13 cellular contexts compared by ENCODE assay signal in the genomic region with DNA sequence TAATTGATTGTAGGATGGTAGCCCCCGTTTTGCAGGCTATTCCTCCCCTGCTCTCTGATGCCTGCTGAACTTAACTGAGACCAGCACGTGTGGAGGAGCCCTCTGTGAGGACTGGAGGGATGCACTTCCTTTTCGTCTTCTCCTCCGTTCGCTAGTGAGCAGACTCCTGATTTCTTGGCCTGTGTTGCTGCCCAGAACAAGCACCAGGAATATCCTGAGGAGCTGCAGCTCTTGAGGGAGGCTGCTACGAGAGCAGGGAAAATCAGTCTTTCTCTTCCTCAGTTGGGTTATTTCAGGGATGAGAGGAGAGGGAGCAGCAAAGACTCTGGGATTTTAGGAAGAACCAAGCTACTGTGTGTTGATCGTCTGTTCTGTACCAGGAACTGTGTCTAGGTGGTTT.
DNase-seq lines count a peak whose midpoint lies in the region; ATAC-seq and TF ChIP-seq lines count a peak whose summit lies in the region.
"Had no signal": no experiment of that assay in that cellular context is flagged by ENCODE, and none has a peak within 500 bp of the region (broad histone marks: within the 10 kb centered on the region; RNA-seq: fewer than 3 reads in every experiment).

No MANE protein-coding gene starts in this region.

- no peak for DNase-seq in GM23338 (ENCODE audit: low spot score)
- peak; percentile 49 for DNase-seq in cerebellum (ENCODE audit: low spot score)
- DNase-seq in natural killer cell treated with Interleukin-12 subunit alpha and Interleukin-12 subunit beta and Interleukin-15 and Interleukin-18, amount 100 ng/mL, for 72 hours (ENCODE audit: low spot score): no peak
- no peak for DNase-seq in GDM1 (lab: John Stamatoyannopoulos, UW)
- no peak for DNase-seq in epidermal melanocyte (ENCODE audit: insufficient read length, low spot score)
- DNase-seq: NCI-H524; stimulated activated CD4-positive, alpha-beta T cell treated with anti-CD3 and anti-CD28 coated beads, Interleukin-4, amount 100 ng/mL, for 24 hours had no signal

- H2AFZ ChIP-seq in GM23338: no peak overlapping the region

- peak overlapping the region; percentile 81 to 98 (median 92) for H3K4me2 ChIP-seq in BLaER1 treated with 17β-estradiol and CSF1 and Interleukin-3, amounts not matched to agents 10 nM and 100 nM
- H3K4me2 ChIP-seq in GM23338: no peak overlapping the region
- H3K4me2 ChIP-seq: SK-N-SH had no signal

- no peaks in the 10 kb centered on the region for H3K9me3 ChIP-seq in BLaER1 treated with 17β-estradiol and CSF1 and Interleukin-3, amounts not matched to agents 10 nM and 100 nM (replicated peaks in 1 of 11)
- H3K9me3 ChIP-seq: body of pancreas, SK-N-SH, thoracic aorta had no signal

- no peak overlapping the region; the same call in 2 of the 3 replicates for H3K4me3 Mint-ChIP-seq in GM23338
- H3K4me3 Mint-ChIP-seq in natural killer cell treated with Interleukin-12 subunit alpha and Interleukin-12 subunit beta and Interleukin-15 and Interleukin-18, amount 100 ng/mL, for 72 hours: peak overlapping the region; percentile 61

- peaks cover 37 to 100% (median 72%) of the 10 kb centered on the region in 10 experiments for H3K4me1 ChIP-seq in BLaER1 treated with 17β-estradiol and CSF1 and Interleukin-3, amounts not matched to agents 10 nM and 100 nM
- H3K4me1 ChIP-seq in GM23338 (ENCODE audit: insufficient read depth): peaks cover 49% of the 10 kb centered on the region

- H3F3A ChIP-seq in GM23338 (replicated peaks; ENCODE audit: low read depth): no peaks in the 10 kb centered on the region

- TF ChIP-seq CTCF in GM23338 (conservative IDR thresholded peaks at IDR 0.05; ENCODE audit: low read depth in 2 of 2): no peak

- no peaks in the 10 kb centered on the region for H3K27me3 ChIP-seq in BLaER1 treated with 17β-estradiol and CSF1 and Interleukin-3, amounts not matched to agents 10 nM and 100 nM
- no peaks in the 10 kb centered on the region for H3K27me3 ChIP-seq in GM23338 (ENCODE audit: insufficient read depth)
- H3K27me3 ChIP-seq: body of pancreas had no signal

- H3K9me2 ChIP-seq in GM23338 (ENCODE audit: insufficient read depth): peaks cover 17% of the 10 kb centered on the region
- H3K9me2 ChIP-seq: SK-N-SH had no signal

- H3K36me3 ChIP-seq in BLaER1 treated with 17β-estradiol and CSF1 and Interleukin-3, amounts not matched to agents 10 nM and 100 nM: peaks cover 0 to 9% (median 0%) of the 10 kb centered on the region in 11 experiments; a peak in 1 of 22 replicates
- no peaks in the 10 kb centered on the region for H3K36me3 ChIP-seq in GM23338 (ENCODE audit: insufficient read depth)
- H3K36me3 ChIP-seq: thoracic aorta had no signal

- peak overlapping the region; percentile 53; the same call in 1 of the 2 replicates for H3K27ac Mint-ChIP-seq in GM23338
- peak overlapping the region; percentile 56 to 61 for H3K27ac Mint-ChIP-seq in natural killer cell treated with Interleukin-12 subunit alpha and Interleukin-12 subunit beta and Interleukin-15 and Interleukin-18, amount 100 ng/mL, for 72 hours

- H3K36me3 Mint-ChIP-seq in GM23338 (ENCODE audit: low read depth): no peaks in the 10 kb centered on the region
- H3K36me3 Mint-ChIP-seq in natural killer cell treated with Interleukin-12 subunit alpha and Interleukin-12 subunit beta and Interleukin-15 and Interleukin-18, amount 100 ng/mL, for 72 hours: no peaks in the 10 kb centered on the region

- peaks cover 0 to 99% (median 13%) of the 10 kb centered on the region in 11 experiments; a peak in 13 of 22 replicates for H4K20me1 ChIP-seq in BLaER1 treated with 17β-estradiol and CSF1 and Interleukin-3, amounts not matched to agents 10 nM and 100 nM
- H4K20me1 ChIP-seq in GM23338 (replicated peaks; ENCODE audit: insufficient read depth): peaks cover 6% of the 10 kb centered on the region; the same call in 1 of the 2 replicates

- H3K4me1 Mint-ChIP-seq in GM23338: peaks cover 50% of the 10 kb centered on the region
- H3K4me1 Mint-ChIP-seq in natural killer cell treated with Interleukin-12 subunit alpha and Interleukin-12 subunit beta and Interleukin-15 and Interleukin-18, amount 100 ng/mL, for 72 hours (ENCODE audit: low read depth in 2 of 2): peaks cover 69 to 77% of the 10 kb centered on the region in 2 donors

- H3K79me2 ChIP-seq in GM23338 (replicated peaks; ENCODE audit: insufficient read depth): peaks cover 29% of the 10 kb centered on the region

- peak overlapping the region in 4 of 10 experiments; percentile 21 to 50 (median 38); a peak in 5 of 20 replicates for H3K4me3 ChIP-seq in BLaER1 treated with 17β-estradiol and CSF1 and Interleukin-3, amounts not matched to agents 10 nM and 100 nM
- no peak overlapping the region for H3K4me3 ChIP-seq in GM23338
- H3K4me3 ChIP-seq: body of pancreas, thoracic aorta had no signal

- H3K9me3 Mint-ChIP-seq in GM23338: no peaks in the 10 kb centered on the region
- H3K9me3 Mint-ChIP-seq in natural killer cell treated with Interleukin-12 subunit alpha and Interleukin-12 subunit beta and Interleukin-15 and Interleukin-18, amount 100 ng/mL, for 72 hours: no peaks in the 10 kb centered on the region

- ATAC-seq in GM23338: no peak
- ATAC-seq in natural killer cell treated with Interleukin-12 subunit alpha and Interleukin-12 subunit beta and Interleukin-15 and Interleukin-18, amount 100 ng/mL, for 72 hours: no peak
- ATAC-seq in GM21515 (IDR thresholded peaks at IDR 0.05; ENCODE audit: unreplicated experiment): no peak
- no peak for ATAC-seq in HG02885 (IDR thresholded peaks at IDR 0.05; ENCODE audit: poor library complexity, unreplicated experiment)

- peaks cover 11% of the 10 kb centered on the region for H3K27me3 Mint-ChIP-seq in GM23338 (ENCODE audit: insufficient read depth, low read depth, poor library complexity)
- no peaks in the 10 kb centered on the region for H3K27me3 Mint-ChIP-seq in natural killer cell treated with Interleukin-12 subunit alpha and Interleukin-12 subunit beta and Interleukin-15 and Interleukin-18, amount 100 ng/mL, for 72 hours

- H3K27ac ChIP-seq in BLaER1 treated with 17β-estradiol and CSF1 and Interleukin-3, amounts not matched to agents 10 nM and 100 nM: peak overlapping the region; percentile 65 to 92 (median 85)
- peak overlapping the region; percentile 78 for H3K27ac ChIP-seq in GM23338 (ENCODE audit: low read depth)

- peak overlapping the region; percentile 59 to 81 (median 74); a peak in 21 of 22 replicates for H3K9ac ChIP-seq in BLaER1 treated with 17β-estradiol and CSF1 and Interleukin-3, amounts not matched to agents 10 nM and 100 nM
- H3K9ac ChIP-seq: SK-N-SH had no signal

TF ChIP-seq in GM23338, 12 proteins besides CTCF, POLR2A, EP300 and RAD21:
- TF ChIP-seq NANOG (IDR thresholded peaks at IDR 0.05; ENCODE audit: borderline replicate concordance) (no peak), EZH2phosphoT487 (IDR thresholded peaks at IDR 0.05; ENCODE audit: unreplicated experiment) (no peak), REST (IDR thresholded peaks at IDR 0.05; ENCODE audit: unreplicated experiment) (no peak), JUNB (IDR thresholded peaks at IDR 0.05; ENCODE audit: unreplicated experiment) (no peak), CREB1 (CRISPR knock-in tag; IDR thresholded peaks at IDR 0.05; ENCODE audit: low read depth) (no peak), ZNF114 (CRISPR knock-in tag; IDR thresholded peaks at IDR 0.05) (no peak)
TF ChIP-seq in GM23338: peak in this region for 0.
